In the genomic region with DNA sequence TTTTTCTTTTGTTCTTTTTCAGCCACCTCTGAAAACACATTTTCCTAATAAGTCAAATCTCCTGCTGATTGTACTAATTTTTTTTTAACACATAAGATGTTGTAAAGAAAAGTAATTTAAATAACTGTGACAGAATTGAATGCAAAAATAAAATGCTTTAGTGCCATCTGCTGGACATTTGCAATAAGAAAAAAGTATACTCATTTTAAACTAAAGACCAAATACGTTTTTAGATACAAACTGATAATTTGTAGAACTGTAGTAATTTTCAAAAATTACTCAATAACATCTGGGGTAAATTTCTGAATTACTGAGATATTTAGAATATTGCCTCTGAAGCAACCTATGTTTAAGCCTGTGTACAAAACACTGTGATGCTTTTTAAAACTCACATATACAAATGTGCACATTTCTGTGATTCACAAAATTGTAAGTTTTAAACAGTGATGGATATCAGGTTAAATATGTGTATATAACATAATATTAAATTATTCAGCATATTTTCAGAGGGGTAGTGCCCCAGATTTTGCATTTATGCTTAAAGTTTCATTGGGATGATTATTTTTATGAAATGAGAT, we compare ENCODE assay signal across 9 cellular contexts.
DNase-seq lines count a peak whose midpoint lies in the region; ATAC-seq, FAIRE-seq and TF ChIP-seq lines count a peak whose summit lies in the region.
"Had no signal": no experiment of that assay in that cellular context is flagged by ENCODE, and none has a peak within 500 bp of the region (broad histone marks: within the 10 kb centered on the region; RNA-seq: fewer than 3 reads in every experiment).

No MANE protein-coding gene starts in this region.

- no peaks in the 10 kb centered on the region for H3K9me3 Mint-ChIP-seq in activated T-helper 1 cell treated with anti-CD3 and anti-CD28 coated beads, Interleukin-12 subunit alpha, Interleukin-12 subunit beta, Interleukin-2, Interleukin-4 antibody, amounts not matched to agents 30 ng/mL and 10 ng/mL and 1 ng/mL, durations not matched to agents 14 hours and 24 hours and 36 hours

- no peak overlapping the region for H3K9ac ChIP-seq in liver (ENCODE audit: low read depth in 1 of 2, low read length in 2 of 2)

- H3K27me3 Mint-ChIP-seq in activated T-helper 1 cell treated with anti-CD3 and anti-CD28 coated beads, Interleukin-12 subunit alpha, Interleukin-12 subunit beta, Interleukin-2, Interleukin-4 antibody, amounts not matched to agents 30 ng/mL and 10 ng/mL and 1 ng/mL, durations not matched to agents 14 hours and 24 hours and 36 hours (ENCODE audit: insufficient read depth), result peaks cover 3% of the 10 kb centered on the region

- no peak overlapping the region for H3K27ac ChIP-seq in liver (ENCODE audit: low read depth in 1 of 2, low read length in 2 of 2)

- H3K27ac Mint-ChIP-seq in activated T-helper 1 cell treated with anti-CD3 and anti-CD28 coated beads, Interleukin-12 subunit alpha, Interleukin-12 subunit beta, Interleukin-2, Interleukin-4 antibody, amounts not matched to agents 30 ng/mL and 10 ng/mL and 1 ng/mL, durations not matched to agents 14 hours and 24 hours and 36 hours, result no peak overlapping the region

- FAIRE-seq in D721Med (lab: Jason Lieb, UNC), result peak; percentile 21

- no peaks in the 10 kb centered on the region for H3K36me3 Mint-ChIP-seq in activated T-helper 1 cell treated with anti-CD3 and anti-CD28 coated beads, Interleukin-12 subunit alpha, Interleukin-12 subunit beta, Interleukin-2, Interleukin-4 antibody, amounts not matched to agents 30 ng/mL and 10 ng/mL and 1 ng/mL, durations not matched to agents 14 hours and 24 hours and 36 hours (ENCODE audit: low read depth)

- TF ChIP-seq CTCF in D721Med (IDR thresholded peaks at IDR 0.05; ENCODE audit: insufficient read depth, missing control alignments) (peak; percentile 63), liver (IDR thresholded peaks at IDR 0.05; ENCODE audit: low read depth, low read length, missing input control) (peak; percentile 36)

- intact Hi-C loops in activated T-helper 1 cell treated with anti-CD3 and anti-CD28 coated beads, Interleukin-12 subunit alpha, Interleukin-12 subunit beta, Interleukin-2, Interleukin-4 antibody, amounts not matched to agents 30 ng/mL and 10 ng/mL and 1 ng/mL, durations not matched to agents 14 hours and 24 hours and 36 hours (cut with micrococcal nuclease), result loop anchor here (1.0 to 2.0 kb wide), 2 partner anchors 552 to 700 kb away; no protein-coding TSS in a partner anchor

- H3K4me3 Mint-ChIP-seq in activated T-helper 1 cell treated with anti-CD3 and anti-CD28 coated beads, Interleukin-12 subunit alpha, Interleukin-12 subunit beta, Interleukin-2, Interleukin-4 antibody, amounts not matched to agents 30 ng/mL and 10 ng/mL and 1 ng/mL, durations not matched to agents 14 hours and 24 hours and 36 hours, result no peak overlapping the region

- DNase-seq in D721Med (ENCODE audit: insufficient read length, low spot score) (no peak), LHCN-M2 (ENCODE audit: low read depth) (peak; percentile 21), amniotic epithelial cell (ENCODE audit: low read depth) (peak; percentile 13), NCI-H2081 treated with DMSO at 0.1 percent for 48 hours (lab: John Stamatoyannopoulos, UW) (no peak)
- no peak for DNase-seq in activated T-helper 1 cell treated with anti-CD3 and anti-CD28 coated beads, Interleukin-12 subunit alpha, Interleukin-12 subunit beta, Interleukin-2, Interleukin-4 antibody, amounts not matched to agents 30 ng/mL and 10 ng/mL and 1 ng/mL, durations not matched to agents 14 hours and 24 hours and 36 hours (ENCODE audit: low spot score)
- no peak for DNase-seq in central memory CD4-positive, alpha-beta T cell
- DNase-seq: activated naive CD4-positive, alpha-beta T cell treated with Interleukin-2 at 50 U/mL for 16 hours had no signal

- no peaks in the 10 kb centered on the region for H3K27me3 ChIP-seq in liver (ENCODE audit: control insufficient read depth in 4 of 4, insufficient read depth in 4 of 4, low read length in 3 of 4)

- 2% methylated on average over 1 of the region's 1 CpG for WGBS in liver

- no peaks in the 10 kb centered on the region for H3K4me1 Mint-ChIP-seq in activated T-helper 1 cell treated with anti-CD3 and anti-CD28 coated beads, Interleukin-12 subunit alpha, Interleukin-12 subunit beta, Interleukin-2, Interleukin-4 antibody, amounts not matched to agents 30 ng/mL and 10 ng/mL and 1 ng/mL, durations not matched to agents 14 hours and 24 hours and 36 hours (ENCODE audit: low read depth)

- no peaks in the 10 kb centered on the region for H3K4me1 ChIP-seq in liver (ENCODE audit: control insufficient read depth in 4 of 4, insufficient read depth in 4 of 4, low read length in 3 of 4)

- no peaks in the 10 kb centered on the region for H3K36me3 ChIP-seq in liver (ENCODE audit: control insufficient read depth in 4 of 4, insufficient read depth in 3 of 4, low read depth in 1 of 4, low read length in 3 of 4)

- peak; percentile 60 to 65 for TF ChIP-seq RAD21 in liver (IDR thresholded peaks at IDR 0.05)

- no peaks in the 10 kb centered on the region for H3K9me3 ChIP-seq in liver (ENCODE audit: control insufficient read depth in 4 of 4, low read length in 3 of 4)

- no peak overlapping the region for H3K4me3 ChIP-seq in liver (ENCODE audit: low read depth in 1 of 3, low read length in 3 of 3)

- ATAC-seq in HG02981 (IDR thresholded peaks at IDR 0.05; ENCODE audit: unreplicated experiment), result no peak

TF ChIP-seq in liver, 16 proteins besides CTCF, POLR2A, EP300 and RAD21:
- no peak for TF ChIP-seq EGR1 (IDR thresholded peaks at IDR 0.05; ENCODE audit: low read depth in 2 of 2)
- no peak for TF ChIP-seq RXRA (IDR thresholded peaks at IDR 0.05)
- TF ChIP-seq, protein P1, sequence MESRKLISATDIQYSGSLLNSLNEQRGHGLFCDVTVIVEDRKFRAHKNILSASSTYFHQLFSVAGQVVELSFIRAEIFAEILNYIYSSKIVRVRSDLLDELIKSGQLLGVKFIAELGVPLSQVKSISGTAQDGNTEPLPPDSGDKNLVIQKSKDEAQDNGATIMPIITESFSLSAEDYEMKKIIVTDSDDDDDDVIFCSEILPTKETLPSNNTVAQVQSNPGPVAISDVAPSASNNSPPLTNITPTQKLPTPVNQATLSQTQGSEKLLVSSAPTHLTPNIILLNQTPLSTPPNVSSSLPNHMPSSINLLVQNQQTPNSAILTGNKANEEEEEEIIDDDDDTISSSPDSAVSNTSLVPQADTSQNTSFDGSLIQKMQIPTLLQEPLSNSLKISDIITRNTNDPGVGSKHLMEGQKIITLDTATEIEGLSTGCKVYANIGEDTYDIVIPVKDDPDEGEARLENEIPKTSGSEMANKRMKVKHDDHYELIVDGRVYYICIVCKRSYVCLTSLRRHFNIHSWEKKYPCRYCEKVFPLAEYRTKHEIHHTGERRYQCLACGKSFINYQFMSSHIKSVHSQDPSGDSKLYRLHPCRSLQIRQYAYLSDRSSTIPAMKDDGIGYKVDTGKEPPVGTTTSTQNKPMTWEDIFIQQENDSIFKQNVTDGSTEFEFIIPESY (IDR thresholded peaks at IDR 0.05), result no peak
- TF ChIP-seq HNF4G (IDR thresholded peaks at IDR 0.05), result no peak

Comparison
In these comparisons a context has a peak if more than half of its experiments do, and no peak if none do; other contexts are left out.
1. DNase-seq: peak in LHCN-M2 (single experiment) and amniotic epithelial cell (single experiment); none in D721Med (single experiment), NCI-H2081 treated with DMSO at 0.1 percent for 48 hours (single experiment), activated T-helper 1 cell treated with anti-CD3 and anti-CD28 coated beads, Interleukin-12 subunit alpha, Interleukin-12 subunit beta, Interleukin-2, Interleukin-4 antibody, amounts not matched to agents 30 ng/mL and 10 ng/mL and 1 ng/mL, durations not matched to agents 14 hours and 24 hours and 36 hours (single experiment) and central memory CD4-positive, alpha-beta T cell (single experiment).